22 cellular contexts compared by ENCODE assay signal in genomic region chr2:181959508-181959907, GRCh38. TPM values are rescaled to one million over a fixed set of nuclear protein-coding genes. Genes with fewer than 3 reads are reported as not detected.
DNase-seq lines count a peak whose midpoint lies in the region; ATAC-seq, FAIRE-seq and TF ChIP-seq lines count a peak whose summit lies in the region.
"Had no signal": no experiment of that assay in that cellular context is flagged by ENCODE, and none has a peak within 500 bp of the region (broad histone marks: within the 10 kb centered on the region; RNA-seq: fewer than 3 reads in every experiment).

No MANE protein-coding gene starts in this region.

- ATAC-seq in PC-3 (peak; percentile 74), HG03135 (IDR thresholded peaks at IDR 0.05; ENCODE audit: unreplicated experiment) (no peak)
- ATAC-seq: CD8-positive, alpha-beta T cell; Panc1 had no signal

- no peaks in the 10 kb centered on the region for H3K9me1 ChIP-seq in endothelial cell of umbilical vein (replicated peaks; ENCODE audit: control insufficient read depth, extremely low read depth, insufficient read depth, low read length)

- no peak overlapping the region for H3K27ac Mint-ChIP-seq in activated naive CD4-positive, alpha-beta T cell treated with anti-CD3 and anti-CD28 coated beads for 36 hours
- H3K27ac Mint-ChIP-seq: CD8-positive, alpha-beta T cell had no signal

- H3K9ac ChIP-seq in PC-3 (ENCODE audit: low read length) (no peak overlapping the region), endothelial cell of umbilical vein (replicated peaks; ENCODE audit: extremely low read depth, insufficient read depth, low read length) (no peak overlapping the region)
- H3K9ac ChIP-seq: BLaER1 had no signal

- TF ChIP-seq CTCF in PC-3 (conservative IDR thresholded peaks at IDR 0.05; ENCODE audit: low read depth, low read length) = no peak
- TF ChIP-seq CTCF in endothelial cell of umbilical vein (IDR thresholded peaks at IDR 0.05; ENCODE audit: extremely low read depth in 1 of 2, insufficient read depth in 1 of 2, low read depth in 1 of 2, low read length in 2 of 2) = no peak

- H3K9me2 ChIP-seq in PC-3 (replicated peaks; ENCODE audit: low read length) = no peaks in the 10 kb centered on the region

- POLR2A ChIA-PET in PC-3 (lab: Charles Lee; ENCODE audit: unreplicated experiment) (no interaction called here), endothelial cell of umbilical vein (lab: Charles Lee) (interaction anchor here (0.6 kb wide), 1 partner anchor 1262 kb away, joined by 3 read pairs; no protein-coding TSS in a partner anchor)

- dilution Hi-C loops in endothelial cell of umbilical vein (cut with MboI; ENCODE audit: extremely low pct_ligation_motif_present, low sequenced_read_pairs) = no loop called here

- intact Hi-C loops in PC-3 (cut with micrococcal nuclease) = loop anchor here (2.0 kb wide), 1 partner anchor 107 kb away; no protein-coding TSS in a partner anchor
- intact Hi-C loops in endothelial cell of umbilical vein (cut with micrococcal nuclease) = no loop called here
- intact Hi-C loops in activated naive CD4-positive, alpha-beta T cell treated with anti-CD3 and anti-CD28 coated beads for 36 hours (cut with micrococcal nuclease) = loop anchor here (10.0 kb wide), 1 partner anchor 855 kb away; no protein-coding TSS in a partner anchor

- peak; percentile 19 for DNase-seq in NCI-H146 (lab: John Stamatoyannopoulos, UW)
- no peak for DNase-seq in NCI-H146 treated with DMSO at 0.1 percent for 48 hours (lab: John Stamatoyannopoulos, UW; ENCODE audit: unreplicated experiment)
- peak; percentile 45 for DNase-seq in PC-3
- DNase-seq in endothelial cell of umbilical vein (ENCODE audit: low read depth, low spot score) = peak; percentile 42
- no peak for DNase-seq in activated naive CD4-positive, alpha-beta T cell treated with anti-CD3 and anti-CD28 coated beads for 36 hours
- DNase-seq in NCI-H774 (lab: John Stamatoyannopoulos, UW) = no peak
- no peak for DNase-seq in central memory CD4-positive, alpha-beta T cell
- DNase-seq: 8988T; CD8-positive, alpha-beta T cell; DND-41; KBM-7; NCI-H1436; NCI-H2081; NCI-H510A treated with DMSO at 0.1 percent for 48 hours; Right ventricle myocardium superior; T-helper 1 cell had no signal

- H3K27me3 Mint-ChIP-seq in activated naive CD4-positive, alpha-beta T cell treated with anti-CD3 and anti-CD28 coated beads for 36 hours (ENCODE audit: low read depth) = peaks cover 14% of the 10 kb centered on the region

- H3K4me1 Mint-ChIP-seq in activated naive CD4-positive, alpha-beta T cell treated with anti-CD3 and anti-CD28 coated beads for 36 hours (ENCODE audit: low read depth) = peaks cover 3% of the 10 kb centered on the region

- H3K79me2 ChIP-seq in PC-3 (ENCODE audit: low read length) (no peaks in the 10 kb centered on the region), endothelial cell of umbilical vein (ENCODE audit: control insufficient read depth, insufficient read depth, low read length) (no peaks in the 10 kb centered on the region)

- H3K36me3 Mint-ChIP-seq in activated naive CD4-positive, alpha-beta T cell treated with anti-CD3 and anti-CD28 coated beads for 36 hours (ENCODE audit: low read depth) = no peaks in the 10 kb centered on the region
- H3K36me3 Mint-ChIP-seq: CD8-positive, alpha-beta T cell had no signal

- H3K27me3 ChIP-seq in PC-3 (ENCODE audit: low read length) = no peaks in the 10 kb centered on the region
- H3K27me3 ChIP-seq in endothelial cell of umbilical vein (ENCODE audit: control insufficient read depth in 2 of 2, insufficient read depth in 2 of 2, low read length in 2 of 2) = no peaks in the 10 kb centered on the region
- H3K27me3 ChIP-seq: BLaER1 had no signal

- H3K9me3 Mint-ChIP-seq in activated naive CD4-positive, alpha-beta T cell treated with anti-CD3 and anti-CD28 coated beads for 36 hours = no peaks in the 10 kb centered on the region

- H4K20me1 ChIP-seq in PC-3 (ENCODE audit: low read length) (no peaks in the 10 kb centered on the region), endothelial cell of umbilical vein (replicated peaks; ENCODE audit: control insufficient read depth, extremely low read depth, insufficient read depth, low read length) (no peaks in the 10 kb centered on the region)
- H4K20me1 ChIP-seq: BLaER1 had no signal

- peak; percentile 42 for FAIRE-seq in endothelial cell of umbilical vein (lab: Jason Lieb, UNC)
- FAIRE-seq: GM19239 had no signal

- no peaks in the 10 kb centered on the region for H3K9me3 ChIP-seq in PC-3 (ENCODE audit: low read length)
- no peaks in the 10 kb centered on the region for H3K9me3 ChIP-seq in endothelial cell of umbilical vein (replicated peaks; ENCODE audit: control insufficient read depth, insufficient read depth, low read length)
- H3K9me3 ChIP-seq: BLaER1, HAP-1 had no signal

- peak overlapping the region; percentile 40; the same call in 1 of the 2 replicates for H3K27ac ChIP-seq in PC-3 (ENCODE audit: low read length)
- no peak overlapping the region for H3K27ac ChIP-seq in endothelial cell of umbilical vein (ENCODE audit: insufficient read depth, low read depth, low read length)
- H3K27ac ChIP-seq: BLaER1, SK-N-MC had no signal

- H3K4me3 ChIP-seq in PC-3 (ENCODE audit: low read length) (no peak overlapping the region), endothelial cell of umbilical vein (replicated peaks in 1 of 3; ENCODE audit: insufficient read depth in 1 of 3, low read depth in 1 of 3, low read length in 3 of 3) (no peak overlapping the region)
- H3K4me3 ChIP-seq: BLaER1, HAP-1, SK-N-MC had no signal

- H3F3A ChIP-seq in PC-3 (ENCODE audit: low read length, unreplicated experiment) = peaks cover 3% of the 10 kb centered on the region

- no peaks in the 10 kb centered on the region for H3K36me3 ChIP-seq in PC-3 (ENCODE audit: low read depth, low read length)
- no peaks in the 10 kb centered on the region for H3K36me3 ChIP-seq in endothelial cell of umbilical vein (ENCODE audit: control insufficient read depth in 2 of 2, extremely low read depth in 1 of 2, insufficient read depth in 2 of 2, low read length in 2 of 2)
- H3K36me3 ChIP-seq: BLaER1, HAP-1 had no signal

- no peak for TF ChIP-seq POLR2A in endothelial cell of umbilical vein (IDR thresholded peaks at IDR 0.05; ENCODE audit: low read depth, low read length)

- CTCF ChIA-PET in PC-3 (lab: Charles Lee) (no interaction called here), endothelial cell of umbilical vein (lab: Charles Lee) (interaction anchor here (0.8 to 2.0 kb wide), 4 partner anchors 118 to 301 kb away, joined by 3 to 8 read pairs (median 6); no protein-coding TSS in a partner anchor)
- CTCF ChIA-PET in activated naive CD4-positive, alpha-beta T cell treated with anti-CD3 and anti-CD28 coated beads for 36 hours (lab: Charles Lee) = interaction anchor here (0.7 to 1.1 kb wide), 2 partner anchors 10 to 118 kb away, joined by 3 read pairs; no protein-coding TSS in a partner anchor

- H3K4me1 ChIP-seq in PC-3 (ENCODE audit: insufficient read depth, low read length) (peaks cover 41% of the 10 kb centered on the region), endothelial cell of umbilical vein (ENCODE audit: control insufficient read depth, extremely low read depth, insufficient read depth, low read length) (peaks cover 28% of the 10 kb centered on the region)
- H3K4me1 ChIP-seq: BLaER1, HAP-1 had no signal

- peak overlapping the region; percentile 28 for H3K4me2 ChIP-seq in PC-3 (ENCODE audit: low read length)
- H3K4me2 ChIP-seq in endothelial cell of umbilical vein (ENCODE audit: insufficient read depth, low read length) = peak overlapping the region; percentile 9
- H3K4me2 ChIP-seq: BLaER1 had no signal

- no peak overlapping the region for H3K4me3 Mint-ChIP-seq in activated naive CD4-positive, alpha-beta T cell treated with anti-CD3 and anti-CD28 coated beads for 36 hours
- H3K4me3 Mint-ChIP-seq: CD8-positive, alpha-beta T cell had no signal

- no peak overlapping the region for H2AFZ ChIP-seq in PC-3 (ENCODE audit: low read length)
- no peak overlapping the region for H2AFZ ChIP-seq in endothelial cell of umbilical vein (ENCODE audit: low read depth, low read length)

- no TSS peak for BruUV-seq in PC-3 (replicated peaks; lab: Mats Ljungman, UMichigan)
- no TSS peak for BruUV-seq in endothelial cell of umbilical vein (replicated peaks; lab: Mats Ljungman, UMichigan)

TF ChIP-seq in endothelial cell of umbilical vein, 7 proteins besides CTCF, POLR2A, EP300 and RAD21:
- TF ChIP-seq MYC (IDR thresholded peaks at IDR 0.05; ENCODE audit: low read depth, low read length) = no peak
- no peak for TF ChIP-seq GATA2 (IDR thresholded peaks at IDR 0.05; ENCODE audit: insufficient read depth, insufficient read length, low read depth, low read length)
- TF ChIP-seq FOS (IDR thresholded peaks at IDR 0.05; ENCODE audit: borderline replicate concordance, insufficient read depth, low read length) = peak; percentile 72
- TF ChIP-seq JUN (IDR thresholded peaks at IDR 0.05; ENCODE audit: borderline replicate concordance, insufficient read depth, insufficient read length, low read depth) = peak; percentile 62

RNA-seq across cellular contexts. Expression of gene PPP1R1C, which starts 26.1 kb away (rescaled TPM):
- total RNA-seq in PC-3 (2014; rRNA removed) (1.4 and 1.5 TPM in 2 replicates), endothelial cell of umbilical vein (0.55 TPM in 1 of 2 replicates, not detected in the other)
- 0.18 and 0.26 TPM in 2 replicates for polyA plus RNA-seq in endothelial cell of umbilical vein
- 0.41 and 0.76 TPM in 2 replicates for polyA plus RNA-seq in endothelial cell of umbilical vein (2011; cell fraction: cytosol; rRNA removed)
- polyA plus RNA-seq in endothelial cell of umbilical vein (2011; cell fraction: nucleus; rRNA removed) = 0.37 and 0.48 TPM in 2 replicates
- polyA plus RNA-seq in endothelial cell of umbilical vein (2012) = 0.70 and 1.7 TPM in 2 replicates
- polyA minus RNA-seq in endothelial cell of umbilical vein = 1.3 TPM in 1 of 2 replicates, not detected in the other
- polyA minus RNA-seq in endothelial cell of umbilical vein (2011; cell fraction: cytosol; rRNA and poly(A)+ RNA removed) = not detected
- 0.14 and 1.3 TPM in 2 replicates for polyA minus RNA-seq in endothelial cell of umbilical vein (2011; cell fraction: nucleus; rRNA and poly(A)+ RNA removed)
- not detected for total RNA-seq in activated naive CD4-positive, alpha-beta T cell treated with anti-CD3 and anti-CD28 coated beads for 36 hours
- total RNA-seq: CD8-positive, alpha-beta T cell had no signal

Comparison
In these comparisons a context has a peak if more than half of its experiments do, and no peak if none do; other contexts are left out.
1. DNase-seq: peak in NCI-H146 (single experiment), PC-3 (single experiment) and endothelial cell of umbilical vein (single experiment); none in NCI-H146 treated with DMSO at 0.1 percent for 48 hours (single experiment), activated naive CD4-positive, alpha-beta T cell treated with anti-CD3 and anti-CD28 coated beads for 36 hours (single experiment), NCI-H774 (single experiment) and central memory CD4-positive, alpha-beta T cell (single experiment).